ENCODE assay signal across 2 cellular contexts in the genomic region with DNA sequence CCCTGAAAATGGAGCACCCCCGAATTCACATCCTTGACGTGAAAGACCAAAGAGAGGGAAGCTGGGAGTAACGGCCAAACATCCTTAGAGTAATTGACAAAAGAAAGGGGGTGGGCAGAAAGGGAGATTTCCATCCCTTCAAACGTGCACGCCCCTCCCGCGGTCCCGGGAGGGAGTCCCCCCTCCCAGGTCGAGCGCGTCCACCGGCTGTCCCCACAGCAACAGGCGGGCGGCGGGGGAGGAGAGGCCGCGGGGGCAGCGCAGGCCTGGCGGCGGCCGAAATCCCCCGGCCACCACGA.
TF ChIP-seq lines count a peak whose summit lies in the region.

No MANE protein-coding gene starts in this region.

TF ChIP-seq in SK-N-SH, 30 proteins besides CTCF, POLR2A, EP300 and RAD21 (continued from another document):
- TF ChIP-seq, protein P1, sequence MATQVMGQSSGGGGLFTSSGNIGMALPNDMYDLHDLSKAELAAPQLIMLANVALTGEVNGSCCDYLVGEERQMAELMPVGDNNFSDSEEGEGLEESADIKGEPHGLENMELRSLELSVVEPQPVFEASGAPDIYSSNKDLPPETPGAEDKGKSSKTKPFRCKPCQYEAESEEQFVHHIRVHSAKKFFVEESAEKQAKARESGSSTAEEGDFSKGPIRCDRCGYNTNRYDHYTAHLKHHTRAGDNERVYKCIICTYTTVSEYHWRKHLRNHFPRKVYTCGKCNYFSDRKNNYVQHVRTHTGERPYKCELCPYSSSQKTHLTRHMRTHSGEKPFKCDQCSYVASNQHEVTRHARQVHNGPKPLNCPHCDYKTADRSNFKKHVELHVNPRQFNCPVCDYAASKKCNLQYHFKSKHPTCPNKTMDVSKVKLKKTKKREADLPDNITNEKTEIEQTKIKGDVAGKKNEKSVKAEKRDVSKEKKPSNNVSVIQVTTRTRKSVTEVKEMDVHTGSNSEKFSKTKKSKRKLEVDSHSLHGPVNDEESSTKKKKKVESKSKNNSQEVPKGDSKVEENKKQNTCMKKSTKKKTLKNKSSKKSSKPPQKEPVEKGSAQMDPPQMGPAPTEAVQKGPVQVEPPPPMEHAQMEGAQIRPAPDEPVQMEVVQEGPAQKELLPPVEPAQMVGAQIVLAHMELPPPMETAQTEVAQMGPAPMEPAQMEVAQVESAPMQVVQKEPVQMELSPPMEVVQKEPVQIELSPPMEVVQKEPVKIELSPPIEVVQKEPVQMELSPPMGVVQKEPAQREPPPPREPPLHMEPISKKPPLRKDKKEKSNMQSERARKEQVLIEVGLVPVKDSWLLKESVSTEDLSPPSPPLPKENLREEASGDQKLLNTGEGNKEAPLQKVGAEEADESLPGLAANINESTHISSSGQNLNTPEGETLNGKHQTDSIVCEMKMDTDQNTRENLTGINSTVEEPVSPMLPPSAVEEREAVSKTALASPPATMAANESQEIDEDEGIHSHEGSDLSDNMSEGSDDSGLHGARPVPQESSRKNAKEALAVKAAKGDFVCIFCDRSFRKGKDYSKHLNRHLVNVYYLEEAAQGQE (IDR thresholded peaks at IDR 0.05; ENCODE audit: low read depth, low read length) = no peak
- no peak for TF ChIP-seq GATA2 (CRISPR knock-in tag; IDR thresholded peaks at IDR 0.05)
- TF ChIP-seq, protein P2, sequence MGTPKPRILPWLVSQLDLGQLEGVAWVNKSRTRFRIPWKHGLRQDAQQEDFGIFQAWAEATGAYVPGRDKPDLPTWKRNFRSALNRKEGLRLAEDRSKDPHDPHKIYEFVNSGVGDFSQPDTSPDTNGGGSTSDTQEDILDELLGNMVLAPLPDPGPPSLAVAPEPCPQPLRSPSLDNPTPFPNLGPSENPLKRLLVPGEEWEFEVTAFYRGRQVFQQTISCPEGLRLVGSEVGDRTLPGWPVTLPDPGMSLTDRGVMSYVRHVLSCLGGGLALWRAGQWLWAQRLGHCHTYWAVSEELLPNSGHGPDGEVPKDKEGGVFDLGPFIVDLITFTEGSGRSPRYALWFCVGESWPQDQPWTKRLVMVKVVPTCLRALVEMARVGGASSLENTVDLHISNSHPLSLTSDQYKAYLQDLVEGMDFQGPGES (IDR thresholded peaks at IDR 0.05; ENCODE audit: low read depth, low read length) = no peak
- no peak for TF ChIP-seq FOSL2 (IDR thresholded peaks at IDR 0.05; ENCODE audit: borderline replicate concordance, low read depth)
- TF ChIP-seq JUND (IDR thresholded peaks at IDR 0.05) = no peak
- TF ChIP-seq NFIC (IDR thresholded peaks at IDR 0.05; ENCODE audit: borderline replicate concordance) = no peak
- no peak for TF ChIP-seq CHD2 (IDR thresholded peaks at IDR 0.05; ENCODE audit: low read length, partially characterized antibody)
- no peak for TF ChIP-seq ELF1 (IDR thresholded peaks at IDR 0.05)

TF ChIP-seq in SK-N-SH treated with all-trans-retinoic acid at 6 μM for 48 hours, 23 proteins besides CTCF, POLR2A, EP300 and RAD21 (continued from another document):
- TF ChIP-seq, protein P3, sequence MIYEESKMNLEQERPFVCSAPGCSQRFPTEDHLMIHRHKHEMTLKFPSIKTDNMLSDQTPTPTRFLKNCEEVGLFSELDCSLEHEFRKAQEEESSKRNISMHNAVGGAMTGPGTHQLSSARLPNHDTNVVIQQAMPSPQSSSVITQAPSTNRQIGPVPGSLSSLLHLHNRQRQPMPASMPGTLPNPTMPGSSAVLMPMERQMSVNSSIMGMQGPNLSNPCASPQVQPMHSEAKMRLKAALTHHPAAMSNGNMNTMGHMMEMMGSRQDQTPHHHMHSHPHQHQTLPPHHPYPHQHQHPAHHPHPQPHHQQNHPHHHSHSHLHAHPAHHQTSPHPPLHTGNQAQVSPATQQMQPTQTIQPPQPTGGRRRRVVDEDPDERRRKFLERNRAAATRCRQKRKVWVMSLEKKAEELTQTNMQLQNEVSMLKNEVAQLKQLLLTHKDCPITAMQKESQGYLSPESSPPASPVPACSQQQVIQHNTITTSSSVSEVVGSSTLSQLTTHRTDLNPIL (CRISPR knock-in tag; IDR thresholded peaks at IDR 0.05; ENCODE audit: low read depth) = no peak
- no peak for TF ChIP-seq GLIS3 (CRISPR knock-in tag; IDR thresholded peaks at IDR 0.05)
- no peak for TF ChIP-seq ZNF70 (CRISPR knock-in tag; IDR thresholded peaks at IDR 0.05)
- TF ChIP-seq ZFP30 (CRISPR knock-in tag; IDR thresholded peaks at IDR 0.05) = no peak
- TF ChIP-seq, protein P4, sequence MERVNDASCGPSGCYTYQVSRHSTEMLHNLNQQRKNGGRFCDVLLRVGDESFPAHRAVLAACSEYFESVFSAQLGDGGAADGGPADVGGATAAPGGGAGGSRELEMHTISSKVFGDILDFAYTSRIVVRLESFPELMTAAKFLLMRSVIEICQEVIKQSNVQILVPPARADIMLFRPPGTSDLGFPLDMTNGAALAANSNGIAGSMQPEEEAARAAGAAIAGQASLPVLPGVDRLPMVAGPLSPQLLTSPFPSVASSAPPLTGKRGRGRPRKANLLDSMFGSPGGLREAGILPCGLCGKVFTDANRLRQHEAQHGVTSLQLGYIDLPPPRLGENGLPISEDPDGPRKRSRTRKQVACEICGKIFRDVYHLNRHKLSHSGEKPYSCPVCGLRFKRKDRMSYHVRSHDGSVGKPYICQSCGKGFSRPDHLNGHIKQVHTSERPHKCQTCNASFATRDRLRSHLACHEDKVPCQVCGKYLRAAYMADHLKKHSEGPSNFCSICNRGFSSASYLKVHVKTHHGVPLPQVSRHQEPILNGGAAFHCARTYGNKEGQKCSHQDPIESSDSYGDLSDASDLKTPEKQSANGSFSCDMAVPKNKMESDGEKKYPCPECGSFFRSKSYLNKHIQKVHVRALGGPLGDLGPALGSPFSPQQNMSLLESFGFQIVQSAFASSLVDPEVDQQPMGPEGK (CRISPR knock-in tag; IDR thresholded peaks at IDR 0.05; ENCODE audit: borderline replicate concordance) = no peak
- TF ChIP-seq, protein P5, sequence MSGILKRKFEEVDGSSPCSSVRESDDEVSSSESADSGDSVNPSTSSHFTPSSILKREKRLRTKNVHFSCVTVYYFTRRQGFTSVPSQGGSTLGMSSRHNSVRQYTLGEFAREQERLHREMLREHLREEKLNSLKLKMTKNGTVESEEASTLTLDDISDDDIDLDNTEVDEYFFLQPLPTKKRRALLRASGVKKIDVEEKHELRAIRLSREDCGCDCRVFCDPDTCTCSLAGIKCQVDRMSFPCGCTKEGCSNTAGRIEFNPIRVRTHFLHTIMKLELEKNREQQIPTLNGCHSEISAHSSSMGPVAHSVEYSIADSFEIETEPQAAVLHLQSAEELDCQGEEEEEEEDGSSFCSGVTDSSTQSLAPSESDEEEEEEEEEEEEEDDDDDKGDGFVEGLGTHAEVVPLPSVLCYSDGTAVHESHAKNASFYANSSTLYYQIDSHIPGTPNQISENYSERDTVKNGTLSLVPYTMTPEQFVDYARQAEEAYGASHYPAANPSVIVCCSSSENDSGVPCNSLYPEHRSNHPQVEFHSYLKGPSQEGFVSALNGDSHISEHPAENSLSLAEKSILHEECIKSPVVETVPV (CRISPR knock-in tag; IDR thresholded peaks at IDR 0.05) = no peak
- no peak for TF ChIP-seq CSDC2 (CRISPR knock-in tag; IDR thresholded peaks at IDR 0.05)
- no peak for TF ChIP-seq ESRRG (CRISPR knock-in tag; IDR thresholded peaks at IDR 0.05)
- TF ChIP-seq, protein P6, sequence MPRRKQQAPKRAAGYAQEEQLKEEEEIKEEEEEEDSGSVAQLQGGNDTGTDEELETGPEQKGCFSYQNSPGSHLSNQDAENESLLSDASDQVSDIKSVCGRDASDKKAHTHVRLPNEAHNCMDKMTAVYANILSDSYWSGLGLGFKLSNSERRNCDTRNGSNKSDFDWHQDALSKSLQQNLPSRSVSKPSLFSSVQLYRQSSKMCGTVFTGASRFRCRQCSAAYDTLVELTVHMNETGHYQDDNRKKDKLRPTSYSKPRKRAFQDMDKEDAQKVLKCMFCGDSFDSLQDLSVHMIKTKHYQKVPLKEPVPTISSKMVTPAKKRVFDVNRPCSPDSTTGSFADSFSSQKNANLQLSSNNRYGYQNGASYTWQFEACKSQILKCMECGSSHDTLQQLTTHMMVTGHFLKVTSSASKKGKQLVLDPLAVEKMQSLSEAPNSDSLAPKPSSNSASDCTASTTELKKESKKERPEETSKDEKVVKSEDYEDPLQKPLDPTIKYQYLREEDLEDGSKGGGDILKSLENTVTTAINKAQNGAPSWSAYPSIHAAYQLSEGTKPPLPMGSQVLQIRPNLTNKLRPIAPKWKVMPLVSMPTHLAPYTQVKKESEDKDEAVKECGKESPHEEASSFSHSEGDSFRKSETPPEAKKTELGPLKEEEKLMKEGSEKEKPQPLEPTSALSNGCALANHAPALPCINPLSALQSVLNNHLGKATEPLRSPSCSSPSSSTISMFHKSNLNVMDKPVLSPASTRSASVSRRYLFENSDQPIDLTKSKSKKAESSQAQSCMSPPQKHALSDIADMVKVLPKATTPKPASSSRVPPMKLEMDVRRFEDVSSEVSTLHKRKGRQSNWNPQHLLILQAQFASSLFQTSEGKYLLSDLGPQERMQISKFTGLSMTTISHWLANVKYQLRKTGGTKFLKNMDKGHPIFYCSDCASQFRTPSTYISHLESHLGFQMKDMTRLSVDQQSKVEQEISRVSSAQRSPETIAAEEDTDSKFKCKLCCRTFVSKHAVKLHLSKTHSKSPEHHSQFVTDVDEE (CRISPR knock-in tag; IDR thresholded peaks at IDR 0.05) = no peak
- TF ChIP-seq OSR1 (CRISPR knock-in tag; IDR thresholded peaks at IDR 0.05) = no peak
